In genomic region chr12:69352904-69353303, GRCh38 we compare ENCODE assay signal across 27 cellular contexts. TPM values are rescaled to one million over a fixed set of nuclear protein-coding genes. Genes with fewer than 3 reads are reported as not detected.
A peak's percentile ranks its signal among the peaks of the same experiment; 100 is the strongest.
DNase-seq lines count a peak whose midpoint lies in the region; ATAC-seq, FAIRE-seq and TF ChIP-seq lines count a peak whose summit lies in the region.
"Had no signal": no experiment of that assay in that cellular context is flagged by ENCODE, and none has a peak within 500 bp of the region (broad histone marks: within the 10 kb centered on the region; RNA-seq: fewer than 3 reads in every experiment).

No MANE protein-coding gene starts in this region.

- in situ Hi-C loops in HepG2 (cut with HindIII; ENCODE audit: extremely low pct_ligation_motif_present, low pct_unique_long_range_greater_than_20kb), result loop anchor here (10.0 kb wide), 1 partner anchor 58 kb away; no protein-coding TSS in a partner anchor
- in situ Hi-C loops in brain microvascular endothelial cell (cut with HindIII; ENCODE audit: low pct_ligation_motif_present, low sequenced_read_pairs), result no loop called here

- POLR2A ChIA-PET in HepG2 (lab: Yijun Ruan, JAX), result interaction anchor here (1.0 to 6.6 kb wide), 2 partner anchors 18 to 233 kb away, joined by 3 to 229 read pairs; partner anchors contain the start of gene CCT2

- TF ChIP-seq CTCF in HepG2 (CRISPR knock-in tag; IDR thresholded peaks at IDR 0.05) (no peak), right lobe of liver (IDR thresholded peaks at IDR 0.05) (no peak), brain microvascular endothelial cell (IDR thresholded peaks at IDR 0.05; ENCODE audit: low read depth, low read length, missing control alignments) (no peak)

- H3K27ac ChIP-seq in HepG2 (ENCODE audit: extremely low read length, insufficient read depth, low read length) (no peak overlapping the region), right lobe of liver (no peak overlapping the region), brain microvascular endothelial cell (no peak overlapping the region)
- H3K27ac ChIP-seq: 22Rv1; A549; BLaER1 treated with 17β-estradiol and CSF1 and Interleukin-3, amounts not matched to agents 10 nM and 100 nM; C4-2B had no signal

- H3K79me2 ChIP-seq in HepG2 (ENCODE audit: insufficient read depth, low read length), result peaks cover 40% of the 10 kb centered on the region

- FAIRE-seq in HepG2 (lab: Jason Lieb, UNC), result no peak
- FAIRE-seq: A549, GM12878, GM12892, GM18507 had no signal

- no peak overlapping the region for H2AFZ ChIP-seq in HepG2 (ENCODE audit: low read length)

- no peak overlapping the region for H3K4me3 ChIP-seq in HepG2 (replicated peaks in 1 of 3; ENCODE audit: insufficient read depth in 1 of 3, low read depth in 2 of 3, low read length in 3 of 3)
- H3K4me3 ChIP-seq in right lobe of liver, result no peak overlapping the region
- peak overlapping the region; percentile 76 for H3K4me3 ChIP-seq in mononuclear cell (ENCODE audit: low read length)
- H3K4me3 ChIP-seq in brain microvascular endothelial cell (ENCODE audit: low read depth, low read length), result no peak overlapping the region
- H3K4me3 ChIP-seq: A549, GM12878 had no signal

- no peak for TF ChIP-seq POLR2A in HepG2 (IDR thresholded peaks at IDR 0.05; ENCODE audit: insufficient read depth in 1 of 2, low read depth in 2 of 2, low read length in 2 of 2)
- no peak for TF ChIP-seq POLR2A in right lobe of liver (IDR thresholded peaks at IDR 0.05)

- no peak for TF ChIP-seq EP300 in HepG2 (IDR thresholded peaks at IDR 0.05; ENCODE audit: low read depth in 2 of 2, low read length in 2 of 2)
- TF ChIP-seq EP300 in HepG2 (CRISPR knock-in tag; IDR thresholded peaks at IDR 0.05; ENCODE audit: borderline replicate concordance), result no peak

- H3K4me1 ChIP-seq in HepG2 (ENCODE audit: insufficient read depth, low read length) (peaks cover 36% of the 10 kb centered on the region), right lobe of liver (peaks cover 0 to 14% (median 0%) of the 10 kb centered on the region in 4 donors), mononuclear cell (ENCODE audit: insufficient read depth, low read length) (peaks cover 7% of the 10 kb centered on the region)
- H3K4me1 ChIP-seq: A549 had no signal

- no peak for DNase-seq in HepG2 (ENCODE audit: low spot score)
- no peak for DNase-seq in right lobe of liver
- DNase-seq in brain microvascular endothelial cell, result no peak
- DNase-seq: AML-193; CD4-positive, alpha-beta memory T cell; CD4-positive, CD25-positive, alpha-beta regulatory T cell; CD8-positive, alpha-beta memory T cell; COR-L47; DMS 273 treated with DMSO at 0.1 percent for 48 hours; DMS153; DMS53; DMS79; DND-41; EL; GDM1 had no signal

- BruUV-seq in HepG2 (replicated peaks; lab: Mats Ljungman, UMichigan), result no TSS peak

- peaks cover 0 to 16% of the 10 kb centered on the region in 2 experiments; a peak in 2 of 5 replicates for H3K36me3 ChIP-seq in HepG2 (replicated peaks in 1 of 2; ENCODE audit: control insufficient read depth in 1 of 2, insufficient read depth in 2 of 2, low read length in 2 of 2)
- H3K36me3 ChIP-seq in right lobe of liver, result no peaks in the 10 kb centered on the region
- no peaks in the 10 kb centered on the region for H3K36me3 ChIP-seq in brain microvascular endothelial cell (replicated peaks)

- no peak overlapping the region for H3K4me2 ChIP-seq in HepG2 (ENCODE audit: low read depth, low read length)
- H3K4me2 ChIP-seq: A549 had no signal

- peaks cover 21% of the 10 kb centered on the region for H4K20me1 ChIP-seq in HepG2 (ENCODE audit: insufficient read depth, low read length)

- no peak overlapping the region for H3K9ac ChIP-seq in HepG2 (ENCODE audit: insufficient read depth, low read depth, low read length)

- no peak for TF ChIP-seq RAD21 in HepG2 (CRISPR knock-in tag; IDR thresholded peaks at IDR 0.05)

- ATAC-seq in HepG2 (no peak), right lobe of liver (no peak), HG03139 (IDR thresholded peaks at IDR 0.05; ENCODE audit: unreplicated experiment) (no peak)
- ATAC-seq: A549, GM12878 had no signal

- H3K9me3 ChIP-seq in HepG2 (ENCODE audit: low read length) (no peaks in the 10 kb centered on the region), right lobe of liver (no peaks in the 10 kb centered on the region), mononuclear cell (ENCODE audit: low read depth, low read length) (no peaks in the 10 kb centered on the region)
- H3K9me3 ChIP-seq: A549; BLaER1 treated with 17β-estradiol and CSF1 and Interleukin-3, amounts not matched to agents 10 nM and 100 nM had no signal

- CTCF ChIA-PET in HepG2 (lab: Yijun Ruan, JAX; ENCODE audit: low intra/inter-chr PET ratio, low total read pairs), result no interaction called here

- H3K27me3 ChIP-seq in HepG2 (ENCODE audit: control insufficient read depth in 1 of 2, insufficient read depth in 2 of 2, low read length in 2 of 2), result no peaks in the 10 kb centered on the region; a peak in 1 of 5 replicates
- no peaks in the 10 kb centered on the region for H3K27me3 ChIP-seq in right lobe of liver
- H3K27me3 ChIP-seq in mononuclear cell (ENCODE audit: insufficient read depth, low read length), result no peaks in the 10 kb centered on the region
- no peaks in the 10 kb centered on the region for H3K27me3 ChIP-seq in brain microvascular endothelial cell (replicated peaks)
- H3K27me3 ChIP-seq: BLaER1 treated with 17β-estradiol and CSF1 and Interleukin-3, amounts not matched to agents 10 nM and 100 nM had no signal

- intact Hi-C loops in HepG2 (cut with micrococcal nuclease; ENCODE audit: unreplicated experiment), result no loop called here
- intact Hi-C loops in right lobe of liver (cut with DNase I), result loop anchor here in 1 of 2 donors (10.0 kb wide), 1 partner anchor 58 kb away; no protein-coding TSS in a partner anchor

- 95% methylated on average over 5 of the region's 5 CpGs for WGBS in HepG2 (ENCODE audit: low lambda C conversion rate)
- 82% methylated on average over 5 of the region's 5 CpGs for WGBS in right lobe of liver (ENCODE audit: insufficient coverage, low coverage, low lambda C conversion rate, missing lambda C conversion rate)

TF ChIP-seq in HepG2, 621 proteins besides CTCF, POLR2A, EP300 and RAD21 (continues in another document):
- TF ChIP-seq AGO2 (optimal IDR thresholded peaks at IDR 0.05; ENCODE audit: low read depth, low read length), result peak; percentile 22
- peak; percentile 69 for TF ChIP-seq RBFOX2 (IDR thresholded peaks at IDR 0.05; ENCODE audit: low read depth, low read length)
- TF ChIP-seq TP53 (CRISPR knock-in tag; conservative IDR thresholded peaks at IDR 0.05), result no peak

RNA-seq across cellular contexts. Expression of gene LYZ, which starts 4.7 kb away (rescaled TPM):
- 1,312 and 2,054 TPM in 2 replicates for total RNA-seq in HepG2 (2016; rRNA removed; fragmentation: Illumina TruSeq; extraction: Trizol)
- total RNA-seq in HepG2 (2016; cell fraction: cytosol; rRNA removed; fragmentation: Illumina TruSeq; extraction: Trizol; ENCODE audit: low read depth), result 154 and 157 TPM in 2 replicates
- 1,332 and 2,132 TPM in 2 replicates for total RNA-seq in HepG2 (2016; cell fraction: insoluble cytoplasmic fraction; rRNA removed; fragmentation: Illumina TruSeq; extraction: Trizol)
- total RNA-seq in HepG2 (2016; cell fraction: membrane; rRNA removed; fragmentation: Illumina TruSeq; extraction: Trizol), result 312 and 354 TPM in 2 replicates
- 1,314 and 1,505 TPM in 2 replicates for total RNA-seq in HepG2 (2016; cell fraction: nucleus; rRNA removed; fragmentation: Illumina TruSeq; extraction: Trizol)
- polyA plus RNA-seq in HepG2 (2011; rRNA removed), result 1,560 and 1,788 TPM in 2 replicates
- 1,336 TPM in 2 replicates for polyA plus RNA-seq in HepG2 (2011; cell fraction: cytosol; rRNA removed)
- 253 and 317 TPM in 2 replicates for polyA plus RNA-seq in HepG2 (2011; cell fraction: nucleus; rRNA removed)
- polyA plus RNA-seq in HepG2 (2012), result 2,246 and 4,153 TPM in 2 replicates
- polyA plus RNA-seq in HepG2 (2016; cell fraction: cytosol; fragmentation: Illumina TruSeq; extraction: Trizol; ENCODE audit: low read depth), result 159 and 162 TPM in 2 replicates
- polyA plus RNA-seq in HepG2 (2016; cell fraction: insoluble cytoplasmic fraction; fragmentation: Illumina TruSeq; extraction: Trizol; ENCODE audit: low read depth), result 1,264 and 1,284 TPM in 2 replicates
- 279 and 297 TPM in 2 replicates for polyA plus RNA-seq in HepG2 (2016; cell fraction: membrane; fragmentation: Illumina TruSeq; extraction: Trizol; ENCODE audit: low read depth)
- polyA plus RNA-seq in HepG2 (2016; cell fraction: nucleus; fragmentation: Illumina TruSeq; extraction: Trizol; ENCODE audit: insufficient read depth, low read depth), result 2,068 and 2,203 TPM in 2 replicates
- 0.80 and 1,221 TPM in 2 replicates for polyA minus RNA-seq in HepG2 (2011; rRNA and poly(A)+ RNA removed; ENCODE audit: low replicate concordance)
- 3,146 and 3,201 TPM in 2 replicates for polyA minus RNA-seq in HepG2 (2011; cell fraction: cytosol; rRNA and poly(A)+ RNA removed)
- polyA minus RNA-seq in HepG2 (2011; cell fraction: nucleus; rRNA and poly(A)+ RNA removed), result 420 and 665 TPM in 2 replicates
- 10 to 100 TPM in 5 of 6 experiments, 1 to 10 TPM in 1; 3.5 to 69.9 (median 18.8) TPM for total RNA-seq in right lobe of liver
- total RNA-seq in mononuclear cell, result 5,492 TPM
- total RNA-seq: Daoy, G401 had no signal
- polyA plus RNA-seq: BJ; CD8-positive, alpha-beta memory T cell; GM12878 had no signal

RNA-seq across cellular contexts. Expression of gene YEATS4, which starts 6.6 kb away (rescaled TPM):
- total RNA-seq in HepG2 (2016; rRNA removed; fragmentation: Illumina TruSeq; extraction: Trizol) (45.0 and 51.7 TPM in 2 replicates), right lobe of liver (10 to 100 TPM in 2 of 6 experiments, 1 to 10 TPM in 4; 2.9 to 17.3 (median 5.8) TPM), mononuclear cell (32.3 TPM)
- 11.6 and 14.0 TPM in 2 replicates for total RNA-seq in HepG2 (2016; cell fraction: cytosol; rRNA removed; fragmentation: Illumina TruSeq; extraction: Trizol; ENCODE audit: low read depth)
- 45.7 and 59.8 TPM in 2 replicates for total RNA-seq in HepG2 (2016; cell fraction: insoluble cytoplasmic fraction; rRNA removed; fragmentation: Illumina TruSeq; extraction: Trizol)
- 25.6 and 27.0 TPM in 2 replicates for total RNA-seq in HepG2 (2016; cell fraction: membrane; rRNA removed; fragmentation: Illumina TruSeq; extraction: Trizol)
- total RNA-seq in HepG2 (2016; cell fraction: nucleus; rRNA removed; fragmentation: Illumina TruSeq; extraction: Trizol), result 21.7 and 27.0 TPM in 2 replicates
- 10.0 and 16.8 TPM in 2 replicates for polyA plus RNA-seq in HepG2 (2011; rRNA removed)
- 16.1 and 23.0 TPM in 2 replicates for polyA plus RNA-seq in HepG2 (2011; cell fraction: cytosol; rRNA removed)
- polyA plus RNA-seq in HepG2 (2011; cell fraction: nucleus; rRNA removed), result 6.9 and 7.4 TPM in 2 replicates
- 17.1 and 21.3 TPM in 2 replicates for polyA plus RNA-seq in HepG2 (2012)
- polyA plus RNA-seq in HepG2 (2016; cell fraction: cytosol; fragmentation: Illumina TruSeq; extraction: Trizol; ENCODE audit: low read depth), result 10.2 and 11.1 TPM in 2 replicates
- polyA plus RNA-seq in HepG2 (2016; cell fraction: insoluble cytoplasmic fraction; fragmentation: Illumina TruSeq; extraction: Trizol; ENCODE audit: low read depth), result 58.2 and 68.3 TPM in 2 replicates
- polyA plus RNA-seq in HepG2 (2016; cell fraction: membrane; fragmentation: Illumina TruSeq; extraction: Trizol; ENCODE audit: low read depth), result 21.0 and 21.8 TPM in 2 replicates
- polyA plus RNA-seq in HepG2 (2016; cell fraction: nucleus; fragmentation: Illumina TruSeq; extraction: Trizol; ENCODE audit: insufficient read depth, low read depth), result 28.6 and 30.9 TPM in 2 replicates
- polyA minus RNA-seq in HepG2 (2011; rRNA and poly(A)+ RNA removed; ENCODE audit: low replicate concordance), result 7.0 and 10.3 TPM in 2 replicates
- polyA minus RNA-seq in HepG2 (2011; cell fraction: cytosol; rRNA and poly(A)+ RNA removed), result 10.5 and 11.3 TPM in 2 replicates
- polyA minus RNA-seq in HepG2 (2011; cell fraction: nucleus; rRNA and poly(A)+ RNA removed), result 16.4 and 19.7 TPM in 2 replicates
